ENCODE assay signal across 23 cellular contexts in the genomic region with DNA sequence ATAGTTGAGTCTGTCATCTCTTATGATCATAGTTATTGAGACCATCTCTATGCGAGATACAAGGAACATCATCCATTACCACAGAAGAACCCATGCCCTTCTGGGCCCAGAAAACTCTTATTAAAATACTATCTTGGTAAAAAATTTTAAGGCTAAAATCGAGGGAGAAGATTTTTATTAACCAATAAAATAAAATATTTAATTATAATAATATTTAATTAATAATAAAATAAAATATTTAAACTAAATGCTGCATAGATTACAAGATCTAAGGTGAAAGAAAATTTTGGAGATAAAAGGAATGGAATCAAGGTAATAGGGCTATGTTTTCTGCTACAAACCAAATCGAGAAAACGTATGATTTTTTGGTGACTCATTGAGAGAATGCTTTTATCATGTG.
"Had no signal": no experiment of that assay in that cellular context is flagged by ENCODE, and none has a peak within 500 bp of the region (broad histone marks: within the 10 kb centered on the region; RNA-seq: fewer than 3 reads in every experiment).

No MANE protein-coding gene starts in this region.

- H3K4me1 Mint-ChIP-seq: stimulated activated effector memory CD8-positive, alpha-beta T cell treated with anti-CD3 and anti-CD28 coated beads, Interleukin-12 subunit alpha, Interleukin-12 subunit beta, amount 100 ng/mL, for 72 hours; stimulated activated memory B cell treated with anti-CD40 and anti-IgM and Interleukin-4, amounts not matched to agents 10 μg/mL and 1 μg/mL and 100 μg/mL, for 72 hours; stimulated activated naive B cell treated with anti-CD40 and anti-IgM and Interleukin-4, amounts not matched to agents 10 μg/mL and 1 μg/mL and 100 μg/mL, for 72 hours; stimulated activated naive CD8-positive, alpha-beta T cell treated with anti-CD3 and anti-CD28 coated beads, Interleukin-15, amount 100 ng/mL, for 72 hours had no signal

- DNase-seq: stimulated activated CD4-positive, alpha-beta T cell treated with anti-CD3 and anti-CD28 coated beads, Interleukin-2, amount 100 ng/mL, for 48 hours; stimulated activated CD4-positive, alpha-beta T cell treated with anti-CD3 and anti-CD28 coated beads, Interleukin-4, amount 100 ng/mL, for 1 hour; stimulated activated CD4-positive, alpha-beta T cell treated with anti-CD3 and anti-CD28 coated beads, Interleukin-4, amount 100 ng/mL, for 24 hours; stimulated activated CD4-positive, alpha-beta T cell treated with anti-CD3 and anti-CD28 coated beads, Interleukin-4, amount 100 ng/mL, for 4 hours; stimulated activated CD8-positive, alpha-beta memory T cell treated with anti-CD3 and anti-CD28 coated beads, Interleukin-4, amount 100 ng/mL, for 48 hours; stimulated activated naive B cell treated with anti-CD40 and anti-IgM and Interleukin-4, amounts not matched to agents 10 μg/mL and 1 μg/mL and 100 μg/mL, for 72 hours; stimulated activated naive CD4-positive, alpha-beta T cell treated with Interleukin-2 at 50 U/mL for 16 hours; stimulated activated naive CD8-positive, alpha-beta T cell treated with anti-CD3 and anti-CD28 coated beads, Interleukin-15, amount 100 ng/mL, for 72 hours; stimulated activated naive CD8-positive, alpha-beta T cell treated with anti-CD3 and anti-CD28 coated beads, Interleukin-15, Interleukin-2, amounts not matched to agents 100 U/mL and 50 U/mL, for 24 hours; stomach; substantia nigra; testis; thyroid gland; tibial artery; transverse colon; trophoblast cell; upper lobe of left lung; upper lobe of right lung; uterus had no signal

- H3K27ac Mint-ChIP-seq: stimulated activated effector memory CD8-positive, alpha-beta T cell treated with anti-CD3 and anti-CD28 coated beads, Interleukin-12 subunit alpha, Interleukin-12 subunit beta, amount 100 ng/mL, for 72 hours; stimulated activated memory B cell treated with anti-CD40 and anti-IgM and Interleukin-4, amounts not matched to agents 10 μg/mL and 1 μg/mL and 100 μg/mL, for 72 hours; stimulated activated naive B cell treated with anti-CD40 and anti-IgM and Interleukin-4, amounts not matched to agents 10 μg/mL and 1 μg/mL and 100 μg/mL, for 72 hours; stimulated activated naive CD8-positive, alpha-beta T cell treated with anti-CD3 and anti-CD28 coated beads, Interleukin-15, amount 100 ng/mL, for 72 hours; stimulated activated naive CD8-positive, alpha-beta T cell treated with anti-CD3 and anti-CD28 coated beads, Interleukin-15, Interleukin-2, amounts not matched to agents 100 ng/mL and 50 ng/mL, for 24 hours; type B pancreatic cell had no signal

- H3K9me3 Mint-ChIP-seq: stimulated activated memory B cell treated with anti-CD40 and anti-IgM and Interleukin-4, amounts not matched to agents 10 μg/mL and 1 μg/mL and 100 μg/mL, for 72 hours; stimulated activated naive CD8-positive, alpha-beta T cell treated with anti-CD3 and anti-CD28 coated beads, Interleukin-15, Interleukin-2, amounts not matched to agents 100 ng/mL and 50 ng/mL, for 24 hours; type B pancreatic cell had no signal

- H3K27me3 Mint-ChIP-seq: stimulated activated memory B cell treated with anti-CD40 and anti-IgM and Interleukin-4, amounts not matched to agents 10 μg/mL and 1 μg/mL and 100 μg/mL, for 72 hours; stimulated activated naive B cell treated with anti-CD40 and anti-IgM and Interleukin-4, amounts not matched to agents 10 μg/mL and 1 μg/mL and 100 μg/mL, for 72 hours; stimulated activated naive CD8-positive, alpha-beta T cell treated with anti-CD3 and anti-CD28 coated beads, Interleukin-15, amount 100 ng/mL, for 72 hours; stimulated activated naive CD8-positive, alpha-beta T cell treated with anti-CD3 and anti-CD28 coated beads, Interleukin-15, Interleukin-2, amounts not matched to agents 100 ng/mL and 50 ng/mL, for 24 hours; type B pancreatic cell had no signal

- ATAC-seq: stimulated activated effector memory CD8-positive, alpha-beta T cell treated with anti-CD3 and anti-CD28 coated beads, Interleukin-12 subunit alpha, Interleukin-12 subunit beta, amount 100 ng/mL, for 72 hours; stimulated activated memory B cell treated with anti-CD40 and anti-IgM and Interleukin-4, amounts not matched to agents 10 μg/mL and 1 μg/mL and 100 μg/mL, for 72 hours; stimulated activated naive B cell treated with anti-CD40 and anti-IgM and Interleukin-4, amounts not matched to agents 10 μg/mL and 1 μg/mL and 100 μg/mL, for 72 hours; stimulated activated naive CD8-positive, alpha-beta T cell treated with anti-CD3 and anti-CD28 coated beads, Interleukin-15, amount 100 ng/mL, for 72 hours; stimulated activated naive CD8-positive, alpha-beta T cell treated with anti-CD3 and anti-CD28 coated beads, Interleukin-15, Interleukin-2, amounts not matched to agents 100 U/mL and 50 U/mL, for 24 hours; upper lobe of right lung had no signal

- H3K36me3 Mint-ChIP-seq: stimulated activated effector memory CD8-positive, alpha-beta T cell treated with anti-CD3 and anti-CD28 coated beads, Interleukin-12 subunit alpha, Interleukin-12 subunit beta, amount 100 ng/mL, for 72 hours; stimulated activated memory B cell treated with anti-CD40 and anti-IgM and Interleukin-4, amounts not matched to agents 10 μg/mL and 1 μg/mL and 100 μg/mL, for 72 hours; stimulated activated naive B cell treated with anti-CD40 and anti-IgM and Interleukin-4, amounts not matched to agents 10 μg/mL and 1 μg/mL and 100 μg/mL, for 72 hours; type B pancreatic cell had no signal

- H3K4me3 Mint-ChIP-seq: stimulated activated effector memory CD8-positive, alpha-beta T cell treated with anti-CD3 and anti-CD28 coated beads, Interleukin-12 subunit alpha, Interleukin-12 subunit beta, amount 100 ng/mL, for 72 hours; stimulated activated memory B cell treated with anti-CD40 and anti-IgM and Interleukin-4, amounts not matched to agents 10 μg/mL and 1 μg/mL and 100 μg/mL, for 72 hours; stimulated activated naive B cell treated with anti-CD40 and anti-IgM and Interleukin-4, amounts not matched to agents 10 μg/mL and 1 μg/mL and 100 μg/mL, for 72 hours; stimulated activated naive CD8-positive, alpha-beta T cell treated with anti-CD3 and anti-CD28 coated beads, Interleukin-15, amount 100 ng/mL, for 72 hours; stimulated activated naive CD8-positive, alpha-beta T cell treated with anti-CD3 and anti-CD28 coated beads, Interleukin-15, Interleukin-2, amounts not matched to agents 100 ng/mL and 50 ng/mL, for 24 hours; type B pancreatic cell had no signal
